Comparison of ENCODE assay signal across 1 cellular context in the genomic region with DNA sequence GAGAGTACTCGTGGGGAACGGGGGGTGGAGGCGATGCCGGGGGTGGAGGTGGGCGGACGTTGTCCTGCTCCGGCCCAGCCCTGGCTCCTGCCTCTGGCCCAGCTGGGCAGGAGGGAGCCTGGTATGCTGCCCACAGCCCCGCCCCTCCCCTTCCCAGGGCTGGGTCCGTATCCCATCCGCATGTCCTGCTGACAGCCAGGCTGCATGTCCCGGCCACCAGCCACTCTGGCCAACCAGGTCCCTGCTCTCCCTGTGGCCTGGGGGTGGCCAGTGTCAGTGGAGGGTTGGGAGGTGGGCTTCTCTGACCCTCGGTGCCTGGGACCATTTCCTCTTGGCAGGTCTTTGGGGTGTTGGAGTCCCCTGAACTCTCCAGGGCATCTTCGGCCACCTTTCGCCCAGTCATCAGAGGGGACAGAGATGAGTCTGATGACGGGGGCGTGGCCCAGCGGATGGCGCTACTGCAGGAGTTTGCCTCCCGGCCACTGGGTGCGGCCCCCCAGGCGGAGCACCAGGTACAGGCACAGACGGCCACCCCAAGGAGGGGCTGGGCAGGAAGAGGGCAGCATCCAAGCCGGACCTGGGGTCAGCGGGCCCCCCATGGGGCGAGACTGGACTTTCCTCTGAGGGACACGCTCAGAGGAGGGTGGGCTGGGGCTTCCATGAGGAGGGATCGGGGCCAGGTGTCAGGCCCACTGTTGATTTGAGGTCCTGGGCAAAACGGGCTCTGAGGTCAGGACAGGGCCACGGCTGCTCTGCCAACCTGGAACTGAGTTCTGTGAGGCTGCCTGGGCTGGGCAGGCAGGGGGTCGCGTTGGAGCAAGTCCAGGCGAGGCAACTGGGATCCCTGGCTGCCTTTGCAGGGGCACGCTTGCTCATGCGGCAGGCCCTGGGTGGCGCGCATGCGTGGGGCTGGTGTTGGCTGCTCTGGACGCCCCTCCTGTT.
TF ChIP-seq lines count a peak whose summit lies in the region.

No MANE protein-coding gene starts in this region.

TF ChIP-seq in IMR-90, 13 proteins besides CTCF, POLR2A, EP300 and RAD21 (continued from another document):
- no peak for TF ChIP-seq RCOR1 (IDR thresholded peaks at IDR 0.05; ENCODE audit: insufficient replicate concordance, low read length)
- no peak for TF ChIP-seq MAZ (IDR thresholded peaks at IDR 0.05; ENCODE audit: borderline replicate concordance, low read depth, low read length)
- no peak for TF ChIP-seq MAFK (IDR thresholded peaks at IDR 0.05; ENCODE audit: low read depth, low read length)
- TF ChIP-seq, protein P1, sequence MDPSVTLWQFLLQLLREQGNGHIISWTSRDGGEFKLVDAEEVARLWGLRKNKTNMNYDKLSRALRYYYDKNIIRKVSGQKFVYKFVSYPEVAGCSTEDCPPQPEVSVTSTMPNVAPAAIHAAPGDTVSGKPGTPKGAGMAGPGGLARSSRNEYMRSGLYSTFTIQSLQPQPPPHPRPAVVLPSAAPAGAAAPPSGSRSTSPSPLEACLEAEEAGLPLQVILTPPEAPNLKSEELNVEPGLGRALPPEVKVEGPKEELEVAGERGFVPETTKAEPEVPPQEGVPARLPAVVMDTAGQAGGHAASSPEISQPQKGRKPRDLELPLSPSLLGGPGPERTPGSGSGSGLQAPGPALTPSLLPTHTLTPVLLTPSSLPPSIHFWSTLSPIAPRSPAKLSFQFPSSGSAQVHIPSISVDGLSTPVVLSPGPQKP (IDR thresholded peaks at IDR 0.05; ENCODE audit: borderline replicate concordance, low read depth, low read length) = no peak
- TF ChIP-seq NFE2L2 (IDR thresholded peaks at IDR 0.05; ENCODE audit: low read depth, low read length) = no peak
- no peak for TF ChIP-seq SMC3 (IDR thresholded peaks at IDR 0.05; ENCODE audit: low read depth, low read length)
- no peak for TF ChIP-seq BHLHE40 (IDR thresholded peaks at IDR 0.05; ENCODE audit: low read depth, low read length)
- TF ChIP-seq MXI1 (IDR thresholded peaks at IDR 0.05; ENCODE audit: borderline replicate concordance, low read depth, low read length) = no peak
- TF ChIP-seq, protein P2, sequence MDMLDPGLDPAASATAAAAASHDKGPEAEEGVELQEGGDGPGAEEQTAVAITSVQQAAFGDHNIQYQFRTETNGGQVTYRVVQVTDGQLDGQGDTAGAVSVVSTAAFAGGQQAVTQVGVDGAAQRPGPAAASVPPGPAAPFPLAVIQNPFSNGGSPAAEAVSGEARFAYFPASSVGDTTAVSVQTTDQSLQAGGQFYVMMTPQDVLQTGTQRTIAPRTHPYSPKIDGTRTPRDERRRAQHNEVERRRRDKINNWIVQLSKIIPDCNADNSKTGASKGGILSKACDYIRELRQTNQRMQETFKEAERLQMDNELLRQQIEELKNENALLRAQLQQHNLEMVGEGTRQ (IDR thresholded peaks at IDR 0.05; ENCODE audit: low read depth, low read length) = no peak
- no peak for TF ChIP-seq CEBPB (IDR thresholded peaks at IDR 0.05; ENCODE audit: low read depth, low read length)
